Comparison of ENCODE assay signal across 15 cellular contexts in the genomic region with DNA sequence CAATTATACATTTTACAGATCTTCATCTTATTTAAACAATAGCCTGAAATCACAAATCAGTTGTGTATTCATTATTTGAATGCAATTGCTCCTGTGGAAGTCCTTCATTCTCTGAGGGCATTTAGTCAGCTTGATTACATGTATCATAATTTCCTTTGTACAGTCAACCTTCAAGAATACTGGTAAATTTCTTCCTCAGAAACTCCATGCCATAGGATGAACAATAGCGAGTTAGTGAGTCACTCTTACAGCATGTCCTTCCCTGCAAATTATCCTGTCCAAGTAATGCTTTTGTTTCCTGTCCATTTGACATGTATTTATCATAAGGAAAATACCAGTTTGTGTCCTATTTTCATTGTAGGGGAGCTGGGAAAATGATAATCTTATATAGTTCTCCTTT. TPM values are rescaled to one million over a fixed set of nuclear protein-coding genes. Genes with fewer than 3 reads are reported as not detected.
DNase-seq lines count a peak whose midpoint lies in the region; ATAC-seq and TF ChIP-seq lines count a peak whose summit lies in the region.
"Had no signal": no experiment of that assay in that cellular context is flagged by ENCODE, and none has a peak within 500 bp of the region (broad histone marks: within the 10 kb centered on the region; RNA-seq: fewer than 3 reads in every experiment).

No MANE protein-coding gene starts in this region.

- no peak overlapping the region for H2BK12ac ChIP-seq in mesenchymal stem cell (ENCODE audit: low read length in 2 of 2)
- no peak overlapping the region for H2BK12ac ChIP-seq in H9 (ENCODE audit: insufficient read length, low read depth, low read length)

- TF ChIP-seq CTCF in PC-3 (conservative IDR thresholded peaks at IDR 0.05; ENCODE audit: low read depth, low read length), result no peak
- TF ChIP-seq CTCF in GM23338 (conservative IDR thresholded peaks at IDR 0.05; ENCODE audit: low read depth in 2 of 2), result no peak
- no peak for TF ChIP-seq CTCF in H9 (conservative IDR thresholded peaks at IDR 0.05)

- CTCF ChIA-PET in PC-3 (lab: Charles Lee), result no interaction called here

- intact Hi-C loops in PC-3 (cut with micrococcal nuclease), result no loop called here

- H3K9ac ChIP-seq in PC-3 (ENCODE audit: low read length), result no peak overlapping the region
- no peak overlapping the region for H3K9ac ChIP-seq in mesenchymal stem cell (ENCODE audit: low read length)
- no peak overlapping the region for H3K9ac ChIP-seq in H9 (ENCODE audit: extremely low read depth, insufficient read length, low read length)

- H3K23ac ChIP-seq in mesenchymal stem cell (ENCODE audit: low read length in 2 of 2) (no peak overlapping the region), H9 (ENCODE audit: insufficient read length, low read depth, low read length) (no peak overlapping the region)

- no peaks in the 10 kb centered on the region for H4K20me1 ChIP-seq in PC-3 (ENCODE audit: low read length)
- H4K20me1 ChIP-seq in GM23338 (replicated peaks; ENCODE audit: insufficient read depth), result no peaks in the 10 kb centered on the region
- H4K20me1 ChIP-seq in H9 (ENCODE audit: control insufficient read depth, insufficient read depth, insufficient read length), result no peaks in the 10 kb centered on the region

- H3K36me3 ChIP-seq in PC-3 (ENCODE audit: low read depth, low read length) (no peaks in the 10 kb centered on the region), mesenchymal stem cell (ENCODE audit: control insufficient read depth in 1 of 2, insufficient read depth in 2 of 2, low read depth in 1 of 2, low read length in 2 of 2) (no peaks in the 10 kb centered on the region), GM23338 (ENCODE audit: insufficient read depth) (no peaks in the 10 kb centered on the region)
- H3K36me3 ChIP-seq: BE2C, uterus had no signal

- H3K4me1 Mint-ChIP-seq in GM23338 (peaks cover 5% of the 10 kb centered on the region; the same call in 2 of the 3 replicates), H9 (peaks cover 5% of the 10 kb centered on the region in 2 experiments; a peak in 3 of 4 replicates)

- no TSS peak for BruUV-seq in PC-3 (replicated peaks; lab: Mats Ljungman, UMichigan)

- H2BK5ac ChIP-seq in mesenchymal stem cell (ENCODE audit: low read depth, low read length, poor library complexity, severe bottlenecking), result no peak overlapping the region
- H2BK5ac ChIP-seq in H9 (ENCODE audit: insufficient read length, low read length), result no peak overlapping the region

- 11% methylated on average over 1 of the region's 1 CpG for WGBS in mesenchymal stem cell
- WGBS in H9 (ENCODE audit: extremely low coverage, insufficient read length, low lambda C conversion rate), result no CpG with 5 or more reads among the region's 1 CpG

- DNase-seq in AG20443 (ENCODE audit: low spot score) (peak; percentile 37), PC-3 (peak; percentile 86), dermis blood vessel endothelial cell (peak; percentile 97), mesenchymal stem cell (peak; percentile 5), GM23338 (ENCODE audit: low spot score) (no peak), H9 (no peak), NCI-H2081 (lab: John Stamatoyannopoulos, UW) (no peak)
- DNase-seq in activated naive CD4-positive, alpha-beta T cell treated with anti-CD3 and anti-CD28 coated beads, Interleukin-2, amount 50 U/mL, for 16 hours, result no peak
- DNase-seq: BE2C, DND-41, erythroblast, NCI-H1436, NCI-H510A treated with DMSO at 0.1 percent for 48 hours, uterus had no signal

- no peak overlapping the region for H2BK20ac ChIP-seq in H9 (ENCODE audit: low read depth, low read length, poor library complexity, severe bottlenecking)

- no peak overlapping the region for H3K56ac ChIP-seq in H9 (ENCODE audit: insufficient read length, low read depth, low read length)

- H4K91ac ChIP-seq in mesenchymal stem cell (ENCODE audit: low read length) (no peak overlapping the region), H9 (ENCODE audit: insufficient read length, low read depth, low read length) (no peak overlapping the region)

- H3K79me1 ChIP-seq in mesenchymal stem cell (replicated peaks; ENCODE audit: low read length, poor library complexity, severe bottlenecking), result no peaks in the 10 kb centered on the region
- no peaks in the 10 kb centered on the region for H3K79me1 ChIP-seq in H9 (ENCODE audit: insufficient read depth, low read depth, low read length, poor library complexity, severe bottlenecking)

- H2BK15ac ChIP-seq in mesenchymal stem cell (ENCODE audit: low read depth, poor library complexity, severe bottlenecking) (no peak overlapping the region), H9 (ENCODE audit: low read depth, low read length) (no peak overlapping the region)

- H3T11ph ChIP-seq in H9 (ENCODE audit: low read length), result no peak overlapping the region

- POLR2A ChIA-PET in PC-3 (lab: Charles Lee; ENCODE audit: unreplicated experiment), result no interaction called here

- H2AFZ ChIP-seq in PC-3 (ENCODE audit: low read length) (no peak overlapping the region), mesenchymal stem cell (ENCODE audit: low read depth, low read length) (no peak overlapping the region), GM23338 (no peak overlapping the region), H9 (ENCODE audit: low read length) (no peak overlapping the region)

- H3K4me1 ChIP-seq in PC-3 (ENCODE audit: insufficient read depth, low read length), result peaks cover 15% of the 10 kb centered on the region
- no peaks in the 10 kb centered on the region for H3K4me1 ChIP-seq in mesenchymal stem cell (ENCODE audit: control insufficient read depth, insufficient read depth, low read depth, low read length)
- no peaks in the 10 kb centered on the region for H3K4me1 ChIP-seq in GM23338 (ENCODE audit: insufficient read depth)
- no peaks in the 10 kb centered on the region for H3K4me1 ChIP-seq in H9 (ENCODE audit: insufficient read depth, low read length)
- H3K4me1 ChIP-seq: BE2C, uterus had no signal

- no peaks in the 10 kb centered on the region for H3K36me3 Mint-ChIP-seq in GM23338 (ENCODE audit: low read depth)
- H3K36me3 Mint-ChIP-seq in H9 (ENCODE audit: insufficient read depth in 1 of 3, low read depth in 3 of 3), result peaks cover 0 to under 1% (median 0%) of the 10 kb centered on the region in 3 experiments; a peak in 1 of 7 replicates

- H3K27ac Mint-ChIP-seq in GM23338 (no peak overlapping the region), H9 (no peak overlapping the region)
- H3K27ac Mint-ChIP-seq: activated T-helper 1 cell treated with anti-CD3 and anti-CD28 coated beads, Interleukin-12 subunit alpha, Interleukin-12 subunit beta, Interleukin-2, Interleukin-4 antibody, amounts not matched to agents 30 ng/mL and 10 ng/mL and 1 ng/mL, durations not matched to agents 14 hours and 24 hours and 36 hours had no signal

- H2BK120ac ChIP-seq in mesenchymal stem cell (ENCODE audit: low read depth, low read length) (no peak overlapping the region), H9 (ENCODE audit: low read depth, low read length, poor library complexity, severe bottlenecking) (no peak overlapping the region)

- H4K5ac ChIP-seq in H9 (ENCODE audit: insufficient read length, low read depth, low read length), result no peak overlapping the region

- no peak overlapping the region for H3K14ac ChIP-seq in mesenchymal stem cell (ENCODE audit: low read length in 2 of 2)
- H3K14ac ChIP-seq in H9 (ENCODE audit: insufficient read depth, low read length), result no peak overlapping the region

- no peak overlapping the region for H4K8ac ChIP-seq in mesenchymal stem cell (ENCODE audit: low read length)
- no peak overlapping the region for H4K8ac ChIP-seq in H9 (replicated peaks; ENCODE audit: insufficient read length, low read depth, low read length)

- H3K9me3 ChIP-seq in PC-3 (ENCODE audit: low read length), result no peaks in the 10 kb centered on the region
- H3K9me3 ChIP-seq in mesenchymal stem cell (ENCODE audit: control insufficient read depth, low read length), result peaks cover 11% of the 10 kb centered on the region
- no peaks in the 10 kb centered on the region for H3K9me3 ChIP-seq in H9 (ENCODE audit: control insufficient read depth, low read depth, low read length)
- H3K9me3 ChIP-seq: BE2C, uterus had no signal

- H3F3A ChIP-seq in PC-3 (ENCODE audit: low read length, unreplicated experiment) (peaks cover 6% of the 10 kb centered on the region), GM23338 (replicated peaks; ENCODE audit: low read depth) (no peaks in the 10 kb centered on the region)

- H3K4me2 ChIP-seq in PC-3 (ENCODE audit: low read length) (no peak overlapping the region), mesenchymal stem cell (ENCODE audit: low read length, poor library complexity, severe bottlenecking) (no peak overlapping the region), GM23338 (no peak overlapping the region), H9 (ENCODE audit: insufficient read depth, insufficient read length, low read length) (no peak overlapping the region)

- H3K9me3 Mint-ChIP-seq in GM23338, result peaks cover under 1% of the 10 kb centered on the region; the same call in 1 of the 3 replicates
- peaks cover under 1% of the 10 kb centered on the region in 2 experiments; a peak in 3 of 5 replicates for H3K9me3 Mint-ChIP-seq in H9
- H3K9me3 Mint-ChIP-seq: activated T-helper 1 cell treated with anti-CD3 and anti-CD28 coated beads, Interleukin-12 subunit alpha, Interleukin-12 subunit beta, Interleukin-2, Interleukin-4 antibody, amounts not matched to agents 30 ng/mL and 10 ng/mL and 1 ng/mL, durations not matched to agents 14 hours and 24 hours and 36 hours had no signal

- no peaks in the 10 kb centered on the region for H3K9me2 ChIP-seq in PC-3 (replicated peaks; ENCODE audit: low read length)
- H3K9me2 ChIP-seq in GM23338 (ENCODE audit: insufficient read depth), result no peaks in the 10 kb centered on the region

- H3K27me3 Mint-ChIP-seq in GM23338 (ENCODE audit: insufficient read depth, low read depth, poor library complexity), result peaks cover 5% of the 10 kb centered on the region
- no peaks in the 10 kb centered on the region for H3K27me3 Mint-ChIP-seq in H9 (ENCODE audit: low read depth)

- H3K27me3 ChIP-seq in PC-3 (ENCODE audit: low read length), result 0 out of 2 replicates have a peak, but pooled peaks cover 3% of the 10 kb centered on the region
- H3K27me3 ChIP-seq in mesenchymal stem cell (ENCODE audit: control insufficient read depth in 1 of 2, insufficient read depth in 1 of 2, low read length in 2 of 2), result no peaks in the 10 kb centered on the region
- no peaks in the 10 kb centered on the region for H3K27me3 ChIP-seq in GM23338 (ENCODE audit: insufficient read depth)
- H3K27me3 ChIP-seq in H9 (ENCODE audit: insufficient read depth, low read length), result no peaks in the 10 kb centered on the region
- H3K27me3 ChIP-seq: BE2C, uterus had no signal

- no peak overlapping the region for H3K4me3 Mint-ChIP-seq in GM23338
- no peak overlapping the region for H3K4me3 Mint-ChIP-seq in H9
- H3K4me3 Mint-ChIP-seq: activated T-helper 1 cell treated with anti-CD3 and anti-CD28 coated beads, Interleukin-12 subunit alpha, Interleukin-12 subunit beta, Interleukin-2, Interleukin-4 antibody, amounts not matched to agents 30 ng/mL and 10 ng/mL and 1 ng/mL, durations not matched to agents 14 hours and 24 hours and 36 hours had no signal

- no peak overlapping the region for H3K4me3 ChIP-seq in PC-3 (ENCODE audit: low read length)
- H3K4me3 ChIP-seq in mesenchymal stem cell (ENCODE audit: insufficient read depth in 1 of 2, low read depth in 1 of 2, low read length in 2 of 2), result no peak overlapping the region
- no peak overlapping the region for H3K4me3 ChIP-seq in GM23338
- H3K4me3 ChIP-seq: uterus had no signal

- H3K18ac ChIP-seq in mesenchymal stem cell (ENCODE audit: low read depth in 1 of 2, low read length in 2 of 2) (no peak overlapping the region), H9 (ENCODE audit: insufficient read length, low read depth, low read length) (no peak overlapping the region)

- H3K4ac ChIP-seq in mesenchymal stem cell (ENCODE audit: low read depth in 1 of 2, low read length in 2 of 2) (no peak overlapping the region), H9 (ENCODE audit: low read depth, low read length) (no peak overlapping the region)

- H2AK5ac ChIP-seq in mesenchymal stem cell (ENCODE audit: low read length, severe bottlenecking) (no peak overlapping the region), H9 (ENCODE audit: insufficient read length, low read length) (no peak overlapping the region)

- no peaks in the 10 kb centered on the region for H3K23me2 ChIP-seq in H9 (ENCODE audit: insufficient read length, low read depth, low read length, poor library complexity, severe bottlenecking)

- ATAC-seq in PC-3 (peak; percentile 93), GM23338 (no peak)

- H3K27ac ChIP-seq in PC-3 (ENCODE audit: low read length) (no peak overlapping the region), mesenchymal stem cell (ENCODE audit: low read length, poor library complexity, severe bottlenecking) (no peak overlapping the region), GM23338 (ENCODE audit: low read depth) (no peak overlapping the region), H9 (ENCODE audit: insufficient read length, low read depth, low read length) (no peak overlapping the region)
- H3K27ac ChIP-seq: uterus had no signal

- H3K79me2 ChIP-seq in PC-3 (ENCODE audit: low read length) (no peaks in the 10 kb centered on the region), GM23338 (replicated peaks; ENCODE audit: insufficient read depth) (no peaks in the 10 kb centered on the region), H9 (ENCODE audit: insufficient read depth, low read length) (no peaks in the 10 kb centered on the region)

RNA-seq across cellular contexts. Expression of gene OR10S1, which starts 3.8 kb away (rescaled TPM):
- total RNA-seq in PC-3 (2014; rRNA removed), result not detected in 2 replicates
- total RNA-seq in dermis blood vessel endothelial cell, result not detected in 2 replicates
- polyA plus RNA-seq in mesenchymal stem cell (2013, experiment 1 of 2), result not detected
- not detected for polyA plus RNA-seq in mesenchymal stem cell (2013, experiment 2 of 2)
- not detected in 2 replicates for total RNA-seq in GM23338 (2014; rRNA removed; shearing (Covaris generic))
- polyA plus RNA-seq in GM23338 (2016; fragmentation: Nextera tagmentation; extraction: Ambion mirVana), result not detected in 2 replicates
- not detected in 2 replicates for total RNA-seq in H9 (2021)
- total RNA-seq: activated T-helper 1 cell treated with anti-CD3 and anti-CD28 coated beads, Interleukin-12 subunit alpha, Interleukin-12 subunit beta, Interleukin-2, Interleukin-4 antibody, amounts not matched to agents 30 ng/mL and 10 ng/mL and 1 ng/mL, durations not matched to agents 14 hours and 24 hours and 36 hours; uterus had no signal

RNA-seq across cellular contexts. Expression of gene OR10G6, which starts 21.1 kb away (rescaled TPM):
- total RNA-seq in PC-3 (2014; rRNA removed) (not detected in 2 replicates), dermis blood vessel endothelial cell (not detected in 2 replicates), H9 (2021) (not detected in 2 replicates)
- polyA plus RNA-seq in mesenchymal stem cell (2013, experiment 1 of 2), result not detected
- not detected for polyA plus RNA-seq in mesenchymal stem cell (2013, experiment 2 of 2)
- not detected in 2 replicates for total RNA-seq in GM23338 (2014; rRNA removed; shearing (Covaris generic))
- polyA plus RNA-seq in GM23338 (2016; fragmentation: Nextera tagmentation; extraction: Ambion mirVana), result not detected in 2 replicates
- total RNA-seq: activated T-helper 1 cell treated with anti-CD3 and anti-CD28 coated beads, Interleukin-12 subunit alpha, Interleukin-12 subunit beta, Interleukin-2, Interleukin-4 antibody, amounts not matched to agents 30 ng/mL and 10 ng/mL and 1 ng/mL, durations not matched to agents 14 hours and 24 hours and 36 hours; uterus had no signal

RNA-seq across cellular contexts. Expression of gene OR6T1, which starts 30.2 kb away (rescaled TPM):
- total RNA-seq in PC-3 (2014; rRNA removed) (not detected in 2 replicates), dermis blood vessel endothelial cell (not detected in 2 replicates), H9 (2021) (not detected in 2 replicates)
- not detected for polyA plus RNA-seq in mesenchymal stem cell (2013, experiment 1 of 2)
- not detected for polyA plus RNA-seq in mesenchymal stem cell (2013, experiment 2 of 2)
- not detected in 2 replicates for total RNA-seq in GM23338 (2014; rRNA removed; shearing (Covaris generic))
- polyA plus RNA-seq in GM23338 (2016; fragmentation: Nextera tagmentation; extraction: Ambion mirVana), result not detected in 2 replicates
- total RNA-seq: activated T-helper 1 cell treated with anti-CD3 and anti-CD28 coated beads, Interleukin-12 subunit alpha, Interleukin-12 subunit beta, Interleukin-2, Interleukin-4 antibody, amounts not matched to agents 30 ng/mL and 10 ng/mL and 1 ng/mL, durations not matched to agents 14 hours and 24 hours and 36 hours; uterus had no signal

RNA-seq across cellular contexts. Expression of gene OR4D5, which starts 34.4 kb away (rescaled TPM):
- total RNA-seq in PC-3 (2014; rRNA removed) (not detected in 2 replicates), dermis blood vessel endothelial cell (not detected in 2 replicates), H9 (2021) (not detected in 2 replicates)
- polyA plus RNA-seq in mesenchymal stem cell (2013, experiment 1 of 2), result not detected
- not detected for polyA plus RNA-seq in mesenchymal stem cell (2013, experiment 2 of 2)
- total RNA-seq in GM23338 (2014; rRNA removed; shearing (Covaris generic)), result not detected in 2 replicates
- polyA plus RNA-seq in GM23338 (2016; fragmentation: Nextera tagmentation; extraction: Ambion mirVana), result not detected in 2 replicates
- total RNA-seq: activated T-helper 1 cell treated with anti-CD3 and anti-CD28 coated beads, Interleukin-12 subunit alpha, Interleukin-12 subunit beta, Interleukin-2, Interleukin-4 antibody, amounts not matched to agents 30 ng/mL and 10 ng/mL and 1 ng/mL, durations not matched to agents 14 hours and 24 hours and 36 hours; uterus had no signal

RNA-seq across cellular contexts. Expression of gene OR10G4, which starts 39.0 kb away (rescaled TPM):
- total RNA-seq in PC-3 (2014; rRNA removed) (not detected in 2 replicates), dermis blood vessel endothelial cell (not detected in 2 replicates), H9 (2021) (0.07 TPM in 1 of 2 replicates, not detected in the other)
- not detected for polyA plus RNA-seq in mesenchymal stem cell (2013, experiment 1 of 2)
- not detected for polyA plus RNA-seq in mesenchymal stem cell (2013, experiment 2 of 2)
- not detected in 2 replicates for total RNA-seq in GM23338 (2014; rRNA removed; shearing (Covaris generic))
- not detected in 2 replicates for polyA plus RNA-seq in GM23338 (2016; fragmentation: Nextera tagmentation; extraction: Ambion mirVana)
- total RNA-seq: activated T-helper 1 cell treated with anti-CD3 and anti-CD28 coated beads, Interleukin-12 subunit alpha, Interleukin-12 subunit beta, Interleukin-2, Interleukin-4 antibody, amounts not matched to agents 30 ng/mL and 10 ng/mL and 1 ng/mL, durations not matched to agents 14 hours and 24 hours and 36 hours had no signal

Comparison
In these comparisons a context has a peak if more than half of its experiments do, and no peak if none do; other contexts are left out.
1. DNase-seq: peak in AG20443 (single experiment), PC-3 (single experiment), dermis blood vessel endothelial cell (single experiment) and mesenchymal stem cell (single experiment); none in activated naive CD4-positive, alpha-beta T cell treated with anti-CD3 and anti-CD28 coated beads, Interleukin-2, amount 50 U/mL, for 16 hours (single experiment), GM23338 (single experiment), H9 (single experiment) and NCI-H2081 (0 of 2).